8 cellular contexts compared by ENCODE assay signal in genomic region chr5:126339215-126339805, GRCh38.
DNase-seq lines count a peak whose midpoint lies in the region; ATAC-seq, FAIRE-seq and TF ChIP-seq lines count a peak whose summit lies in the region.

No MANE protein-coding gene starts in this region.

- TF ChIP-seq CTCF in LNCAP (IDR thresholded peaks at IDR 0.05) (peak; percentile 85), left lung (IDR thresholded peaks at IDR 0.05) (peak; percentile 78 to 83)

- no peak overlapping the region for H3K4me3 ChIP-seq in left lung

- intact Hi-C loops in left lung (cut with DNase I): no loop called here

- no peak overlapping the region for H3K27ac ChIP-seq in left lung

- DNase-seq in D341Med (ENCODE audit: low spot score) (peak; percentile 43), GM19239 (ENCODE audit: insufficient read length, low spot score) (peak; percentile 26), SKM-1 treated with dmso at 0.1 percent for 144 hours (lab: John Stamatoyannopoulos, UW; ENCODE audit: unreplicated experiment) (peak; percentile 64), cerebellar cortex (ENCODE audit: low spot score) (peak; percentile 78), left lung (no peak), stromal cell of bone marrow (ENCODE audit: low read depth) (peak; percentile 73), UCSD-AML1 (lab: John Stamatoyannopoulos, UW; ENCODE audit: unreplicated experiment) (no peak)

- FAIRE-seq in GM19239 (lab: Jason Lieb, UNC): peak; percentile 94

- H3K27me3 ChIP-seq in left lung: no peaks in the 10 kb centered on the region

- H3K4me1 ChIP-seq in left lung: no peaks in the 10 kb centered on the region

- no peaks in the 10 kb centered on the region for H3K9me3 ChIP-seq in left lung

- H3K36me3 ChIP-seq in left lung: no peaks in the 10 kb centered on the region

- peak; percentile 86 for ATAC-seq in left lung

Comparison
In these comparisons a context has a peak if more than half of its experiments do, and no peak if none do; other contexts are left out.
1. DNase-seq: peak in D341Med (single experiment), GM19239 (single experiment), SKM-1 treated with dmso at 0.1 percent for 144 hours (single experiment), cerebellar cortex (single experiment) and stromal cell of bone marrow (single experiment); none in left lung (0 of 2) and UCSD-AML1 (single experiment).